In genomic region chr2:198141726-198142125, GRCh38 we compare ENCODE assay signal across 24 cellular contexts.
"Had no signal": no experiment of that assay in that cellular context is flagged by ENCODE, and none has a peak within 500 bp of the region (broad histone marks: within the 10 kb centered on the region; RNA-seq: fewer than 3 reads in every experiment).

No MANE protein-coding gene starts in this region.

- H3K4me3 ChIP-seq: gastrocnemius medialis, heart left ventricle, hepatocyte, left lung, prostate gland, right atrium auricular region, spleen, transverse colon, upper lobe of right lung, uterus had no signal

- H3K27me3 ChIP-seq: gastrocnemius medialis, heart left ventricle, hepatocyte, left lung, right atrium auricular region, spleen, transverse colon, upper lobe of right lung, uterus had no signal

- H3K79me2 ChIP-seq: hepatocyte had no signal

- H3K4me2 ChIP-seq: hepatocyte had no signal

- H2AFZ ChIP-seq: hepatocyte had no signal

- H3K27ac ChIP-seq: epithelial cell of prostate, gastrocnemius medialis, heart left ventricle, hepatocyte, left lung, prostate gland, right atrium auricular region, spleen, transverse colon, upper lobe of right lung, uterus had no signal

- DNase-seq: effector CD8-positive, alpha-beta T cell; endodermal cell; gastrocnemius medialis; heart left ventricle; kidney; left lung; mesendoderm; midbrain; naive thymus-derived CD8-positive, alpha-beta T cell; nephron progenitor cell; nucleus accumbens; spleen; stimulated activated CD4-positive, alpha-beta T cell treated with anti-CD3 and anti-CD28 coated beads, Interleukin-4, amount 100 ng/mL, for 4 hours; stimulated activated naive CD8-positive, alpha-beta T cell treated with anti-CD3 and anti-CD28 coated beads, Interleukin-15, Interleukin-2, amounts not matched to agents 100 U/mL and 50 U/mL, for 24 hours; transverse colon; upper lobe of right lung; uterus had no signal

- ATAC-seq: esophagus mucosa; gastrocnemius medialis; heart left ventricle; left lung; naive thymus-derived CD8-positive, alpha-beta T cell; sciatic nerve; stimulated activated memory B cell treated with anti-CD40 and anti-IgM and Interleukin-4, amounts not matched to agents 10 μg/mL and 1 μg/mL and 100 μg/mL, for 72 hours; stimulated activated naive CD8-positive, alpha-beta T cell treated with anti-CD3 and anti-CD28 coated beads, Interleukin-15, Interleukin-2, amounts not matched to agents 100 U/mL and 50 U/mL, for 24 hours; upper lobe of right lung had no signal

- H3K4me1 ChIP-seq: gastrocnemius medialis, left lung, prostate gland, right atrium auricular region, spleen, transverse colon, upper lobe of right lung, uterus had no signal

- H3K9me3 ChIP-seq: gastrocnemius medialis, heart left ventricle, left lung, prostate gland, right atrium auricular region, transverse colon, upper lobe of right lung, uterus had no signal

- H3K36me3 ChIP-seq: gastrocnemius medialis, left lung, prostate gland, right atrium auricular region, spleen, transverse colon, upper lobe of right lung, uterus had no signal
